In genomic region chrX:17033225-17033624, GRCh38 we compare ENCODE assay signal across 16 cellular contexts.
"Had no signal": no experiment of that assay in that cellular context is flagged by ENCODE, and none has a peak within 500 bp of the region (broad histone marks: within the 10 kb centered on the region; RNA-seq: fewer than 3 reads in every experiment).

No MANE protein-coding gene starts in this region.

- H3K36me3 ChIP-seq: left lung had no signal

- H3K4me3 ChIP-seq: hepatocyte, left lung had no signal

- H3K27me3 ChIP-seq: hepatocyte, left lung had no signal

- H3K27ac ChIP-seq: hepatocyte had no signal

- ATAC-seq: activated naive CD4-positive, alpha-beta T cell treated with anti-CD3 and anti-CD28 coated beads, Interleukin-2, amount 50 U/mL, for 72 hours; activated T-cell treated with anti-CD3 and anti-CD28 coated beads, Interleukin-2, amount 50 U/mL, for 4 hours; natural killer cell; stimulated activated memory B cell treated with anti-CD40 and anti-IgM and Interleukin-4, amounts not matched to agents 10 μg/mL and 1 μg/mL and 100 μg/mL, for 72 hours; WTC11 had no signal

- H3K4me3 Mint-ChIP-seq: activated CD4-positive, alpha-beta memory T cell treated with anti-CD3 and anti-CD28 coated beads, Interleukin-2, amount 10 ng/mL, durations not matched to agents 7 days and 5 days; activated T-cell treated with anti-CD3 and anti-CD28 coated beads, Interleukin-2, amount 50 U/mL, for 4 hours; memory B cell; natural killer cell; stimulated activated memory B cell treated with anti-CD40 and anti-IgM and Interleukin-4, amounts not matched to agents 10 μg/mL and 1 μg/mL and 100 μg/mL, for 72 hours; type B pancreatic cell; WTC11 had no signal

- H3K9me3 ChIP-seq: left lung had no signal

- H3K27me3 Mint-ChIP-seq: memory B cell; stimulated activated memory B cell treated with anti-CD40 and anti-IgM and Interleukin-4, amounts not matched to agents 10 μg/mL and 1 μg/mL and 100 μg/mL, for 72 hours had no signal

- H3K27ac Mint-ChIP-seq: activated CD4-positive, alpha-beta memory T cell treated with anti-CD3 and anti-CD28 coated beads, Interleukin-2, amount 10 ng/mL, durations not matched to agents 7 days and 5 days; activated naive CD4-positive, alpha-beta T cell treated with anti-CD3 and anti-CD28 coated beads, Interleukin-2, amount 50 U/mL, for 72 hours; memory B cell; natural killer cell; stimulated activated memory B cell treated with anti-CD40 and anti-IgM and Interleukin-4, amounts not matched to agents 10 μg/mL and 1 μg/mL and 100 μg/mL, for 72 hours; type B pancreatic cell; WTC11 had no signal

- H3K36me3 Mint-ChIP-seq: activated naive CD4-positive, alpha-beta T cell treated with anti-CD3 and anti-CD28 coated beads, Interleukin-2, amount 50 U/mL, for 72 hours; natural killer cell; WTC11 had no signal

- DNase-seq: activated CD4-positive, alpha-beta memory T cell treated with anti-CD3 and anti-CD28 coated beads, Interleukin-2, amount 10 ng/mL, durations not matched to agents 7 days and 5 days; activated CD4-positive, alpha-beta T cell treated with anti-CD3 and anti-CD28 coated beads for 4 hours; activated gamma-delta T cell; activated T-cell treated with anti-CD3 and anti-CD28 coated beads, Interleukin-2, amount 50 U/mL, for 4 hours; amygdala; islet precursor cell; left lung; natural killer cell; posterior cingulate gyrus; retina had no signal

- H3K4me1 ChIP-seq: left lung had no signal

- H3K4me1 Mint-ChIP-seq: natural killer cell, WTC11 had no signal
